9 cellular contexts compared by ENCODE assay signal in genomic region chr19:42175952-42176648, GRCh38. TPM values are rescaled to one million over a fixed set of nuclear protein-coding genes. Genes with fewer than 3 reads are reported as not detected.
DNase-seq lines count a peak whose midpoint lies in the region; ATAC-seq, FAIRE-seq and TF ChIP-seq lines count a peak whose summit lies in the region.
"Had no signal": no experiment of that assay in that cellular context is flagged by ENCODE, and none has a peak within 500 bp of the region (broad histone marks: within the 10 kb centered on the region; RNA-seq: fewer than 3 reads in every experiment).

No MANE protein-coding gene starts in this region.

- H3K36me3 ChIP-seq in muscle layer of duodenum (ENCODE audit: control insufficient read depth in 1 of 2, insufficient read depth in 2 of 2, low read length in 2 of 2), result no peaks in the 10 kb centered on the region

- H3K27ac ChIP-seq in coronary artery (no peak overlapping the region), muscle layer of duodenum (ENCODE audit: low read length) (no peak overlapping the region)

- no peak for ATAC-seq in HG03442 (IDR thresholded peaks at IDR 0.05; ENCODE audit: unreplicated experiment)

- TF ChIP-seq CTCF in coronary artery (IDR thresholded peaks at IDR 0.05), result no peak

- DNase-seq in NCI-H2107 treated with DMSO at 0.1 percent for 48 hours (lab: John Stamatoyannopoulos, UW; ENCODE audit: unreplicated experiment) (peak; percentile 49), NCI-H2107 (lab: John Stamatoyannopoulos, UW) (no peak), NOMO-1 (lab: John Stamatoyannopoulos, UW; ENCODE audit: unreplicated experiment in 2 of 2) (peak; percentile 18 to 26), coronary artery (ENCODE audit: low spot score) (no peak), GM12892 (ENCODE audit: insufficient read length) (no peak), HuH-7 (ENCODE audit: low spot score) (no peak)

- H3K27me3 ChIP-seq in muscle layer of duodenum (ENCODE audit: low read depth, low read length), result peaks cover 40% of the 10 kb centered on the region

- peaks cover 0 to 15% of the 10 kb centered on the region in 2 donors for H3K4me1 ChIP-seq in muscle layer of duodenum (ENCODE audit: control insufficient read depth in 1 of 2, insufficient read depth in 2 of 2, low read length in 2 of 2)

- FAIRE-seq in GM12892 (lab: Jason Lieb, UNC), result no peak
- FAIRE-seq: G401.6 had no signal

- no peak for TF ChIP-seq POLR2A in GM12892 (IDR thresholded peaks at IDR 0.05; ENCODE audit: low read depth, low read length)

- H3K4me3 ChIP-seq in coronary artery (peak overlapping the region; percentile 67), muscle layer of duodenum (ENCODE audit: low read depth in 1 of 2, low read length in 2 of 2) (peak overlapping the region; percentile 51 to 59)

- no peaks in the 10 kb centered on the region for H3K9me3 ChIP-seq in muscle layer of duodenum (ENCODE audit: control insufficient read depth in 1 of 2, low read length in 2 of 2)

RNA-seq across cellular contexts. Expression of gene DEDD2, which starts 41.4 kb away (rescaled TPM):
- polyA plus RNA-seq in GM12892 (2012; ENCODE audit: missing spikeins), result 11.7 TPM

RNA-seq across cellular contexts. Expression of gene POU2F2, which starts 43.9 kb away (rescaled TPM):
- 21.0 TPM for polyA plus RNA-seq in GM12892 (2012; ENCODE audit: missing spikeins)

RNA-seq across cellular contexts. Expression of gene ZNF526, which starts 44.0 kb away (rescaled TPM):
- 3.5 TPM for polyA plus RNA-seq in GM12892 (2012; ENCODE audit: missing spikeins)

Comparison
In these comparisons a context has a peak if more than half of its experiments do, and no peak if none do; other contexts are left out.
1. DNase-seq: peak in NCI-H2107 treated with DMSO at 0.1 percent for 48 hours (single experiment) and NOMO-1 (2 of 2); none in NCI-H2107 (single experiment), coronary artery (single experiment), GM12892 (single experiment) and HuH-7 (single experiment).